In genomic region chr3:71955549-71956373, GRCh38 we compare ENCODE assay signal across 8 cellular contexts.
DNase-seq lines count a peak whose midpoint lies in the region; ATAC-seq and TF ChIP-seq lines count a peak whose summit lies in the region.

No MANE protein-coding gene starts in this region.

- no peaks in the 10 kb centered on the region for H3K36me3 Mint-ChIP-seq in HFFc6 (ENCODE audit: low read depth)

- H3K4me1 Mint-ChIP-seq in HFFc6 (ENCODE audit: low read depth), result peaks cover 6% of the 10 kb centered on the region; the same call in 1 of the 2 replicates

- H3K27ac Mint-ChIP-seq in HFFc6, result no peak overlapping the region

- H3K9me3 Mint-ChIP-seq in HFFc6, result no peaks in the 10 kb centered on the region

- DNase-seq in DMS79 (lab: John Stamatoyannopoulos, UW) (peak; percentile 52), HFFc6 (peak; percentile 80), NCI-H748 (lab: John Stamatoyannopoulos, UW; ENCODE audit: unreplicated experiment) (peak; percentile 87), adrenal gland (peak; percentile 82 to 93 (median 84)), left ventricle myocardium inferior (peak; percentile 61), putamen (ENCODE audit: low spot score) (peak; percentile 85), germinal center (ENCODE audit: low spot score) (no peak)

- H3K4me3 ChIP-seq in adrenal gland, result no peak overlapping the region
- no peak overlapping the region for H3K4me3 ChIP-seq in left ventricle myocardium inferior

- ATAC-seq in GM19397 (IDR thresholded peaks at IDR 0.05; ENCODE audit: unreplicated experiment), result no peak

- H3K27me3 Mint-ChIP-seq in HFFc6 (ENCODE audit: insufficient read depth), result peaks cover 9% of the 10 kb centered on the region

- no peaks in the 10 kb centered on the region for H3K27me3 ChIP-seq in adrenal gland
- H3K27me3 ChIP-seq in left ventricle myocardium inferior (ENCODE audit: low read depth), result no peaks in the 10 kb centered on the region

- H3K4me1 ChIP-seq in adrenal gland (replicated peaks in 1 of 2) (peaks cover 0 to 8% of the 10 kb centered on the region in 2 donors), left ventricle myocardium inferior (peaks cover 10% of the 10 kb centered on the region)

- H3K27ac ChIP-seq in adrenal gland (no peak overlapping the region), left ventricle myocardium inferior (replicated peaks) (no peak overlapping the region)

- intact Hi-C loops in adrenal gland (cut with DNase I), result loop anchor here (5.0 to 10.0 kb wide), 2 partner anchors 867 to 869 kb away; no protein-coding TSS in a partner anchor
- intact Hi-C loops in left ventricle myocardium inferior (cut with micrococcal nuclease), result loop anchor here (10.0 kb wide), 1 partner anchor 859 kb away; no protein-coding TSS in a partner anchor

- H3K9me3 ChIP-seq in adrenal gland (replicated peaks in 1 of 3) (no peaks in the 10 kb centered on the region), left ventricle myocardium inferior (replicated peaks) (no peaks in the 10 kb centered on the region)

- TF ChIP-seq POLR2A in adrenal gland (IDR thresholded peaks at IDR 0.05), result no peak

- TF ChIP-seq CTCF in HFFc6 (IDR thresholded peaks at IDR 0.05), result peak; percentile 87
- TF ChIP-seq CTCF in adrenal gland (IDR thresholded peaks at IDR 0.05), result peak; percentile 63 to 85 (median 78)
- TF ChIP-seq CTCF in left ventricle myocardium inferior (IDR thresholded peaks at IDR 0.05; ENCODE audit: borderline replicate concordance), result peak; percentile 79

- WGBS in adrenal gland, 4 donors, result 35 to 40% (median 39%) methylated on average over 7 of the region's 7 CpGs

- H3K36me3 ChIP-seq in adrenal gland (replicated peaks in 1 of 2), result no peaks in the 10 kb centered on the region
- H3K36me3 ChIP-seq in left ventricle myocardium inferior, result no peaks in the 10 kb centered on the region

- H3K4me3 Mint-ChIP-seq in HFFc6, result no peak overlapping the region
